In the genomic region with DNA sequence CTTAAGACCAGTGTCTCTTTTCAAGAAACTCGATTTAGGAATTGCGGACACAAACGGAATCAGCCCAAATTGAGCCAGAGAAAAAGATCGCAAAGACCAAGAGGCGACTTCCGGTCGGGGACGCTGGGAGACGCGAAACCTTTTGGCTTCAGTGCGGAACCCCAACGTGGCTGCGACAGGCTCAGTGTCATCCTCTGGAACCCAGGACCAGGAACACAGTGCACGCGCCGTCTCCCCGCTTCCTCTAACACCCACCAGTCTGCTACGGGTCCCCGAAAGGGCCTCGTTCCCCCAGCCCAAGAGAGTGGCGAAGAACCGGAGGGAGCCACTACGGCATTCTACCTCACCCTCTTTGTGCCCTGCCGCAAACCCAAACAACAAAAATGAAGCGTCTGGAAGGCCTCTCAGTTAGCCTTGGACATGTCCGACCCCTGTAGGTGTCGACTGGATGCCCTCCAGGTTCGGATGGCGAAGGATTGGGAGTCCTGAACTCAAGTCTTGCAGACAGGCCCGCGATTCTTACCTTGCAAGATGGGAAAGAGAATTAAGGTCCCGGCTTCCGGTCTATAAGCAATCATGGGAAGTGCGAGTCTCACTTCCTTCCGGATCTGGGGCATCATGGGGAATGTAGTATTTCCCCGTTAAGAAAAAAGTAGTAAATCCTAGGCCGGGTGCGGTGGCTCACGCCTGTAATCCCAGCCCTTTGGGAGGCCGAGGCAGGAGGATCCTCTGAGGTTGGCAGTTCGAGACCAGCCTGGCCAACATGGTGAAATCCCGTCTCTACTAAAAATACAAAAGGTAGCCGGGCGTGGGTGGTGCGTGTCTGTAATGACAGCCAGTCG, we compare ENCODE assay signal across 8 cellular contexts. TPM values are rescaled to one million over a fixed set of nuclear protein-coding genes. Genes with fewer than 3 reads are reported as not detected.
DNase-seq lines count a peak whose midpoint lies in the region; ATAC-seq, FAIRE-seq and TF ChIP-seq lines count a peak whose summit lies in the region.

A gene (minus strand): TSS at position 542 of the 842 bp plus-strand sequence. CDS start 949 bp downstream, outside the sequence.

- H3K27me3 ChIP-seq in Panc1 (ENCODE audit: control insufficient read depth, insufficient read depth, low read length) (no peaks in the 10 kb centered on the region), muscle layer of colon (ENCODE audit: control insufficient read depth in 1 of 2, insufficient read depth in 2 of 2, low read length in 2 of 2) (no peaks in the 10 kb centered on the region)

- ATAC-seq in GM21528 (IDR thresholded peaks at IDR 0.05; ENCODE audit: low FRiP score, unreplicated experiment), result peak; percentile 87
- peak; percentile 98 for ATAC-seq in Panc1
- peak; percentile 90 for ATAC-seq in esophagus mucosa

- H3K9me3 ChIP-seq in Panc1 (ENCODE audit: control insufficient read depth, insufficient read depth, low read depth, low read length), result no peaks in the 10 kb centered on the region
- H3K9me3 ChIP-seq in muscle layer of colon (ENCODE audit: low read length), result no peaks in the 10 kb centered on the region

- in situ Hi-C loops in Panc1 (cut with HindIII; ENCODE audit: low pct_unique_long_range_greater_than_20kb, low sequenced_read_pairs), result no loop called here

- peaks cover 53% of the 10 kb centered on the region for H3K36me3 Mint-ChIP-seq in activated T-cell treated with anti-CD3 and anti-CD28 coated beads, Interleukin-2, amount 50 U/mL, for 24 hours (ENCODE audit: low read depth)

- no TSS peak for BruUV-seq in Panc1 (replicated peaks; lab: Mats Ljungman, UMichigan)

- POLR2A ChIA-PET in Panc1 (lab: Charles Lee), result no interaction called here

- peak within 1 kb of the TSS; percentile 100 for H3K4me3 Mint-ChIP-seq in activated T-cell treated with anti-CD3 and anti-CD28 coated beads, Interleukin-2, amount 50 U/mL, for 24 hours

- H3K4me3 ChIP-seq in Jurkat, Clone E6-1 (ENCODE audit: low read length), result peak within 1 kb of the TSS; percentile 63
- H3K4me3 ChIP-seq in Panc1 (ENCODE audit: low read depth in 2 of 2, low read length in 2 of 2), result peak within 1 kb of the TSS; percentile 90 to 99
- H3K4me3 ChIP-seq in muscle layer of colon (ENCODE audit: low read depth in 1 of 2, low read length in 2 of 2), result peak within 1 kb of the TSS; percentile 66 to 83

- peaks cover 17% of the 10 kb centered on the region for H3K4me1 ChIP-seq in Panc1 (ENCODE audit: control insufficient read depth, insufficient read depth, low read length)
- peaks cover 19% of the 10 kb centered on the region for H3K4me1 ChIP-seq in muscle layer of colon (ENCODE audit: insufficient read depth, low read length)

- peak within 1 kb of the TSS; percentile 99 for H3K27ac ChIP-seq in Panc1 (ENCODE audit: low read length)
- H3K27ac ChIP-seq in muscle layer of colon (ENCODE audit: low read depth, low read length), result peak within 1 kb of the TSS; percentile 83

- TF ChIP-seq CTCF in D721Med (IDR thresholded peaks at IDR 0.05; ENCODE audit: insufficient read depth, missing control alignments) (no peak), Panc1 (IDR thresholded peaks at IDR 0.05) (no peak)

- H3K36me3 ChIP-seq in Panc1 (ENCODE audit: control insufficient read depth, insufficient read depth, low read length) (peaks cover 37% of the 10 kb centered on the region), muscle layer of colon (ENCODE audit: insufficient read depth, low read length) (peaks cover 40% of the 10 kb centered on the region)

- peak within 1 kb of the TSS; percentile 79 for H3K9ac ChIP-seq in muscle layer of colon (ENCODE audit: low read length)

- peaks cover 46% of the 10 kb centered on the region for H3K4me1 Mint-ChIP-seq in activated T-cell treated with anti-CD3 and anti-CD28 coated beads, Interleukin-2, amount 50 U/mL, for 24 hours (ENCODE audit: low read depth)

- CTCF ChIA-PET in Panc1 (lab: Charles Lee), result no interaction called here

- intact Hi-C loops in Panc1 (cut with micrococcal nuclease; ENCODE audit: unreplicated experiment), result no loop called here

- peak within 1 kb of the TSS; percentile 100 for H3K27ac Mint-ChIP-seq in activated T-cell treated with anti-CD3 and anti-CD28 coated beads, Interleukin-2, amount 50 U/mL, for 24 hours

- H3K27me3 Mint-ChIP-seq in activated T-cell treated with anti-CD3 and anti-CD28 coated beads, Interleukin-2, amount 50 U/mL, for 24 hours, result no peaks in the 10 kb centered on the region

- FAIRE-seq in D721Med (lab: Jason Lieb, UNC), result no peak

- DNase-seq in D721Med (ENCODE audit: insufficient read length, low spot score), result peak; percentile 74
- DNase-seq in Jurkat, Clone E6-1 (ENCODE audit: low read depth, low spot score), result peak; percentile 95
- peak; percentile 70 for DNase-seq in Panc1 (ENCODE audit: low read depth, low spot score)
- DNase-seq in activated T-cell treated with anti-CD3 and anti-CD28 coated beads, Interleukin-2, amount 50 U/mL, for 24 hours, result peak; percentile 89
- DNase-seq in stimulated activated CD8-positive, alpha-beta memory T cell treated with anti-CD3 and anti-CD28 coated beads, Interleukin-7, amount 100 ng/mL, for 4 hours (ENCODE audit: low read depth in 2 of 2), result peak; percentile 54 to 76

- no peaks in the 10 kb centered on the region for H3K9me3 Mint-ChIP-seq in activated T-cell treated with anti-CD3 and anti-CD28 coated beads, Interleukin-2, amount 50 U/mL, for 24 hours

RNA-seq across cellular contexts. Expression of the gene that starts here (rescaled TPM):
- 3,158 TPM for polyA plus RNA-seq in Jurkat, Clone E6-1 (2012; ENCODE audit: insufficient read depth, insufficient read length)
- total RNA-seq in Panc1 (2021; ENCODE audit: unreplicated experiment) (969 TPM), esophagus mucosa (1,486 TPM)
- polyA plus RNA-seq in Panc1 (2012; ENCODE audit: insufficient read length), result 707 TPM

Comparison
In these comparisons a context has a peak if more than half of its experiments do, and no peak if none do; other contexts are left out.
1. Peak in every context shown above with its lines: DNase-seq, ATAC-seq, H3K4me3 ChIP-seq and H3K27ac ChIP-seq.